In genomic region chrX:150007356-150007755, GRCh38 we compare ENCODE assay signal across 22 cellular contexts.
"Had no signal": no experiment of that assay in that cellular context is flagged by ENCODE, and none has a peak within 500 bp of the region (broad histone marks: within the 10 kb centered on the region; RNA-seq: fewer than 3 reads in every experiment).

No MANE protein-coding gene starts in this region.

- ATAC-seq: foreskin keratinocyte, left colon, natural killer cell, right cardiac atrium had no signal

- H3K36me3 Mint-ChIP-seq: mesothelial cell of epicardium, natural killer cell had no signal

- FAIRE-seq: small intestine had no signal

- H3K27me3 ChIP-seq: esophagus muscularis mucosa, foreskin keratinocyte, ovary, stomach, transverse colon had no signal

- H3K4me3 Mint-ChIP-seq: immature natural killer cell, mesothelial cell of epicardium, natural killer cell, neural crest cell had no signal

- DNase-seq: cerebellar nuclear complex; dorsolateral prefrontal cortex; effector CD8-positive, alpha-beta T cell; foreskin keratinocyte; immature natural killer cell; kidney; left colon; mammary epithelial cell; natural killer cell; ovary; right cardiac atrium; small intestine; stimulated activated CD4-positive, alpha-beta T cell treated with anti-CD3 and anti-CD28 coated beads, Interleukin-12 subunit alpha, Interleukin-12 subunit beta, amount 100 ng/mL, for 4 hours; stimulated activated naive CD4-positive, alpha-beta T cell; stomach; substantia nigra; transverse colon had no signal

- H3K9me3 Mint-ChIP-seq: immature natural killer cell, natural killer cell, neural crest cell had no signal

- H3K9me3 ChIP-seq: esophagus muscularis mucosa, ovary, stomach, thoracic aorta, transverse colon had no signal

- H3K4me1 Mint-ChIP-seq: immature natural killer cell, mesothelial cell of epicardium, natural killer cell, neural crest cell had no signal

- H3K4me3 ChIP-seq: coronary artery, dorsolateral prefrontal cortex, esophagus muscularis mucosa, ovary, stomach, thoracic aorta, transverse colon had no signal

- H3K36me3 ChIP-seq: esophagus muscularis mucosa, ovary, stomach, thoracic aorta, transverse colon had no signal

- H3K27ac Mint-ChIP-seq: immature natural killer cell, mesothelial cell of epicardium, natural killer cell had no signal
